10 cellular contexts compared by ENCODE assay signal in the genomic region with DNA sequence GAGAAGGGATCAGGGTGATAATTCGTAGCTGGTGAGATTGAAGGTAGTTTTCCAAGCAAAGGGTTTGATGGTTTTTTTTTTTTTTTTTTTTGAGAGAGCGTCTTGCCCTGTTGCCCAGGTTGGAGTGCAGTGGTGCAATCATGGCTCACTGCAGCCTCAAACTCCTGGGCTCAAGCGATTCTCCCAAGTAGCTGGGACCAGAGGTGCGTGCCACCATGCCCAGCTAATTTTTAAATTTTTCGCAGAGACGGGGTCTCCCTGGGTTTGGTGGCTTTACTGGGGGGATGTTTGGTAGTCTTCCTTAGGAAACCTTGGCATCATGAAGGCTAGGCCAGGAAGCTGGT.
"Had no signal": no experiment of that assay in that cellular context is flagged by ENCODE, and none has a peak within 500 bp of the region (broad histone marks: within the 10 kb centered on the region; RNA-seq: fewer than 3 reads in every experiment).

No MANE protein-coding gene starts in this region.

- H3K4me3 ChIP-seq: ascending aorta, gastroesophageal sphincter, thyroid gland had no signal

- H3K4me3 Mint-ChIP-seq: activated naive CD4-positive, alpha-beta T cell treated with anti-CD3 and anti-CD28 coated beads, Interleukin-2, amount 10 ng/mL, durations not matched to agents 7 days and 5 days; stimulated activated memory B cell treated with anti-CD40 and anti-IgM and Interleukin-4, amounts not matched to agents 10 μg/mL and 1 μg/mL and 100 μg/mL, for 72 hours had no signal

- H3K27ac ChIP-seq: epithelial cell of prostate, gastroesophageal sphincter, parathyroid adenoma, thyroid gland had no signal

- H3K79me2 ChIP-seq: parathyroid adenoma had no signal

- H3K9ac ChIP-seq: parathyroid adenoma had no signal

- H3K36me3 Mint-ChIP-seq: activated naive CD4-positive, alpha-beta T cell treated with anti-CD3 and anti-CD28 coated beads, Interleukin-2, amount 10 ng/mL, durations not matched to agents 7 days and 5 days; stimulated activated memory B cell treated with anti-CD40 and anti-IgM and Interleukin-4, amounts not matched to agents 10 μg/mL and 1 μg/mL and 100 μg/mL, for 72 hours had no signal

- H2AFZ ChIP-seq: parathyroid adenoma had no signal

- DNase-seq: activated CD4-positive, alpha-beta T cell treated with anti-CD3 and anti-CD28 coated beads for 1 hour; midbrain; T1000 had no signal

- H3K9me3 ChIP-seq: ascending aorta, gastroesophageal sphincter, thyroid gland had no signal

- H3K9me3 Mint-ChIP-seq: activated naive CD4-positive, alpha-beta T cell treated with anti-CD3 and anti-CD28 coated beads, Interleukin-2, amount 10 ng/mL, durations not matched to agents 7 days and 5 days had no signal

- H3K36me3 ChIP-seq: ascending aorta, gastroesophageal sphincter, thyroid gland had no signal

- H3K4me1 ChIP-seq: gastroesophageal sphincter, parathyroid adenoma, thyroid gland had no signal

- H3K27ac Mint-ChIP-seq: activated naive CD4-positive, alpha-beta T cell treated with anti-CD3 and anti-CD28 coated beads, Interleukin-2, amount 10 ng/mL, durations not matched to agents 7 days and 5 days; stimulated activated memory B cell treated with anti-CD40 and anti-IgM and Interleukin-4, amounts not matched to agents 10 μg/mL and 1 μg/mL and 100 μg/mL, for 72 hours had no signal

- H3K4me1 Mint-ChIP-seq: stimulated activated memory B cell treated with anti-CD40 and anti-IgM and Interleukin-4, amounts not matched to agents 10 μg/mL and 1 μg/mL and 100 μg/mL, for 72 hours had no signal

- H3K27me3 ChIP-seq: ascending aorta, thyroid gland had no signal

- ATAC-seq: stimulated activated memory B cell treated with anti-CD40 and anti-IgM and Interleukin-4, amounts not matched to agents 10 μg/mL and 1 μg/mL and 100 μg/mL, for 72 hours had no signal
